Comparison of ENCODE assay signal across 10 cellular contexts in genomic region chr7:39609084-39609461, GRCh38. TPM values are rescaled to one million over a fixed set of nuclear protein-coding genes. Genes with fewer than 3 reads are reported as not detected.
DNase-seq lines count a peak whose midpoint lies in the region; ATAC-seq and TF ChIP-seq lines count a peak whose summit lies in the region.
"Had no signal": no experiment of that assay in that cellular context is flagged by ENCODE, and none has a peak within 500 bp of the region (broad histone marks: within the 10 kb centered on the region; RNA-seq: fewer than 3 reads in every experiment).

No MANE protein-coding gene starts in this region.

- intact Hi-C loops in activated CD4-positive, alpha-beta memory T cell treated with anti-CD3 and anti-CD28 coated beads for 36 hours (cut with micrococcal nuclease): loop anchor here (2.0 kb wide), 2 partner anchors 14 to 16 kb away; partner anchors contain the start of gene RALA

- H3K27ac ChIP-seq in iPS-20b (ENCODE audit: low read length) (no peak overlapping the region), subcutaneous abdominal adipose tissue (ENCODE audit: low read depth, low read length) (peak overlapping the region; percentile 66)
- H3K27ac ChIP-seq: HL-60 had no signal

- DNase-seq in activated CD4-positive, alpha-beta memory T cell treated with anti-CD3 and anti-CD28 coated beads for 36 hours: no peak
- no peak for DNase-seq in activated CD4-positive, alpha-beta memory T cell treated with anti-CD3 and anti-CD28 coated beads, Interleukin-2, amount 10 ng/mL, durations not matched to agents 7 days and 5 days
- DNase-seq in astrocyte of the spinal cord (ENCODE audit: low read depth, low spot score): peak; percentile 65
- DNase-seq in NCI-H2029 (lab: John Stamatoyannopoulos, UW): no peak
- DNase-seq in Kasumi-1 (lab: John Stamatoyannopoulos, UW): no peak
- DNase-seq: activated gamma-delta T cell had no signal

- H3K9ac ChIP-seq in iPS-20b (ENCODE audit: low read depth, low read length) (no peak overlapping the region; the same call in 1 of the 2 replicates), subcutaneous abdominal adipose tissue (ENCODE audit: low read length in 5 of 5) (peak overlapping the region in 2 of 5 donors; percentile 4 to 43)

- peaks cover 43% of the 10 kb centered on the region for H3K4me1 Mint-ChIP-seq in activated CD4-positive, alpha-beta memory T cell treated with anti-CD3 and anti-CD28 coated beads for 36 hours (ENCODE audit: low read depth)
- H3K4me1 Mint-ChIP-seq in activated CD4-positive, alpha-beta memory T cell treated with anti-CD3 and anti-CD28 coated beads, Interleukin-2, amount 10 ng/mL, durations not matched to agents 7 days and 5 days: peaks cover 40% of the 10 kb centered on the region

- H3K36me3 Mint-ChIP-seq in activated CD4-positive, alpha-beta memory T cell treated with anti-CD3 and anti-CD28 coated beads for 36 hours: no peaks in the 10 kb centered on the region
- H3K36me3 Mint-ChIP-seq in activated CD4-positive, alpha-beta memory T cell treated with anti-CD3 and anti-CD28 coated beads, Interleukin-2, amount 10 ng/mL, durations not matched to agents 7 days and 5 days (ENCODE audit: low read depth): peaks cover 3% of the 10 kb centered on the region

- H3K4me1 ChIP-seq in iPS-20b (ENCODE audit: insufficient read depth, low read length) (no peaks in the 10 kb centered on the region), subcutaneous abdominal adipose tissue (ENCODE audit: control insufficient read depth in 5 of 5, insufficient read depth in 5 of 5, low read length in 5 of 5) (peaks cover 0 to 21% (median 9%) of the 10 kb centered on the region in 5 donors)

- CTCF ChIA-PET in activated CD4-positive, alpha-beta memory T cell treated with anti-CD3 and anti-CD28 coated beads for 36 hours (lab: Charles Lee): interaction anchor here (1.0 to 2.9 kb wide), 3 partner anchors 11 to 137 kb away, joined by 4 to 14 read pairs (median 4); no protein-coding TSS in a partner anchor
- CTCF ChIA-PET in activated CD4-positive, alpha-beta memory T cell treated with anti-CD3 and anti-CD28 coated beads, Interleukin-2, amount 10 ng/mL, durations not matched to agents 7 days and 5 days (lab: Charles Lee): no interaction called here

- H3K27me3 ChIP-seq in iPS-20b (ENCODE audit: insufficient read depth, low read length) (peaks cover 27% of the 10 kb centered on the region), subcutaneous abdominal adipose tissue (ENCODE audit: control insufficient read depth in 5 of 5, insufficient read depth in 4 of 5, low read length in 5 of 5) (peaks cover 0 to 4% (median 0%) of the 10 kb centered on the region in 5 donors)

- H3K9me3 Mint-ChIP-seq in activated CD4-positive, alpha-beta memory T cell treated with anti-CD3 and anti-CD28 coated beads for 36 hours: no peaks in the 10 kb centered on the region
- H3K9me3 Mint-ChIP-seq in activated CD4-positive, alpha-beta memory T cell treated with anti-CD3 and anti-CD28 coated beads, Interleukin-2, amount 10 ng/mL, durations not matched to agents 7 days and 5 days: no peaks in the 10 kb centered on the region

- no peak for TF ChIP-seq CTCF in astrocyte of the spinal cord (IDR thresholded peaks at IDR 0.05; ENCODE audit: low read depth, low read length)

- H3K36me3 ChIP-seq in iPS-20b (ENCODE audit: insufficient read depth, low read depth, low read length) (no peaks in the 10 kb centered on the region), subcutaneous abdominal adipose tissue (ENCODE audit: control insufficient read depth in 5 of 5, insufficient read depth in 5 of 5, low read length in 5 of 5) (no peaks in the 10 kb centered on the region)

- POLR2A ChIA-PET in activated CD4-positive, alpha-beta memory T cell treated with anti-CD3 and anti-CD28 coated beads for 36 hours (lab: Charles Lee): interaction anchor here (1.9 kb wide), 1 partner anchor 14 kb away, joined by 9 read pairs; the partner anchor contains the start of gene RALA
- POLR2A ChIA-PET in activated CD4-positive, alpha-beta memory T cell treated with anti-CD3 and anti-CD28 coated beads, Interleukin-2, amount 10 ng/mL, durations not matched to agents 7 days and 5 days (lab: Charles Lee): interaction anchor here (1.1 to 1.3 kb wide), 2 partner anchors 12 to 14 kb away, joined by 4 to 5 read pairs; partner anchors contain the start of gene RALA

- peaks cover 8% of the 10 kb centered on the region for H3K27me3 Mint-ChIP-seq in activated CD4-positive, alpha-beta memory T cell treated with anti-CD3 and anti-CD28 coated beads for 36 hours
- H3K27me3 Mint-ChIP-seq in activated CD4-positive, alpha-beta memory T cell treated with anti-CD3 and anti-CD28 coated beads, Interleukin-2, amount 10 ng/mL, durations not matched to agents 7 days and 5 days: peaks cover 18% of the 10 kb centered on the region

- H3K9me3 ChIP-seq in iPS-20b (ENCODE audit: insufficient read depth, low read depth, low read length): no peaks in the 10 kb centered on the region
- no peaks in the 10 kb centered on the region for H3K9me3 ChIP-seq in subcutaneous abdominal adipose tissue (ENCODE audit: control insufficient read depth in 5 of 5, low read length in 5 of 5)

- peak overlapping the region; percentile 49 for H3K27ac Mint-ChIP-seq in activated CD4-positive, alpha-beta memory T cell treated with anti-CD3 and anti-CD28 coated beads for 36 hours
- no peak overlapping the region for H3K27ac Mint-ChIP-seq in activated CD4-positive, alpha-beta memory T cell treated with anti-CD3 and anti-CD28 coated beads, Interleukin-2, amount 10 ng/mL, durations not matched to agents 7 days and 5 days

- no peak overlapping the region for H3K4me3 ChIP-seq in astrocyte of the spinal cord (ENCODE audit: low read depth, low read length)
- H3K4me3 ChIP-seq in iPS-20b (ENCODE audit: low read length): peak overlapping the region; percentile 45; the same call in 1 of the 2 replicates
- peak overlapping the region in 3 of 5 donors; percentile 13 to 59 (median 53) for H3K4me3 ChIP-seq in subcutaneous abdominal adipose tissue (ENCODE audit: low read depth in 1 of 5, low read length in 5 of 5)

- ATAC-seq in HG02885 (IDR thresholded peaks at IDR 0.05; ENCODE audit: poor library complexity, unreplicated experiment): no peak

- in situ Hi-C loops in astrocyte of the spinal cord (cut with HindIII; ENCODE audit: low sequenced_read_pairs): no loop called here

- peak overlapping the region; percentile 31 for H3K4me3 Mint-ChIP-seq in activated CD4-positive, alpha-beta memory T cell treated with anti-CD3 and anti-CD28 coated beads for 36 hours
- no peak overlapping the region for H3K4me3 Mint-ChIP-seq in activated CD4-positive, alpha-beta memory T cell treated with anti-CD3 and anti-CD28 coated beads, Interleukin-2, amount 10 ng/mL, durations not matched to agents 7 days and 5 days

RNA-seq across cellular contexts. Expression of gene RALA, which starts 14.3 kb away (rescaled TPM):
- total RNA-seq in activated CD4-positive, alpha-beta memory T cell treated with anti-CD3 and anti-CD28 coated beads for 36 hours: 10 to 100 TPM; 27.1 to 31.4 TPM
- total RNA-seq in activated CD4-positive, alpha-beta memory T cell treated with anti-CD3 and anti-CD28 coated beads, Interleukin-2, amount 10 ng/mL, durations not matched to agents 7 days and 5 days: 10 to 100 TPM; 27.8 to 29.6 TPM

RNA-seq across cellular contexts. Expression of gene YAE1, which starts 42.9 kb away (rescaled TPM):
- 1 to 10 TPM; 7.3 to 8.8 TPM for total RNA-seq in activated CD4-positive, alpha-beta memory T cell treated with anti-CD3 and anti-CD28 coated beads for 36 hours
- 1 to 10 TPM; 8.4 to 9.3 TPM for total RNA-seq in activated CD4-positive, alpha-beta memory T cell treated with anti-CD3 and anti-CD28 coated beads, Interleukin-2, amount 10 ng/mL, durations not matched to agents 7 days and 5 days
